In genomic region chr16:77137045-77137444, GRCh38 we compare ENCODE assay signal across 27 cellular contexts.
"Had no signal": no experiment of that assay in that cellular context is flagged by ENCODE, and none has a peak within 500 bp of the region (broad histone marks: within the 10 kb centered on the region; RNA-seq: fewer than 3 reads in every experiment).

No MANE protein-coding gene starts in this region.

- H3K27me3 ChIP-seq: adrenal gland, body of pancreas, esophagus muscularis mucosa, gastroesophageal sphincter, heart right ventricle had no signal

- H3K4me1 ChIP-seq: adrenal gland, body of pancreas, esophagus muscularis mucosa, gastroesophageal sphincter, heart right ventricle had no signal

- H3K4me3 ChIP-seq: adrenal gland, body of pancreas, esophagus muscularis mucosa, gastroesophageal sphincter, heart right ventricle had no signal

- H3K27ac ChIP-seq: adrenal gland, body of pancreas, esophagus muscularis mucosa, gastroesophageal sphincter, heart right ventricle had no signal

- DNase-seq: activated CD4-positive, alpha-beta T cell treated with anti-CD3 and anti-CD28 coated beads for 48 hours; activated CD4-positive, alpha-beta T cell treated with anti-CD3 and anti-CD28 coated beads, Interleukin-2, amount 50 U/mL, for 1 hour; activated CD4-positive, alpha-beta T cell treated with anti-CD3 and anti-CD28 coated beads, Interleukin-2, amount 50 U/mL, for 48 hours; activated CD8-positive, alpha-beta memory T cell treated with anti-CD3 and anti-CD28 coated beads for 24 hours; activated CD8-positive, alpha-beta T cell treated with anti-CD3 and anti-CD28 coated beads for 36 hours; activated effector memory CD4-positive, alpha-beta T cell treated with anti-CD3 and anti-CD28 coated beads, Interleukin-2, amount 50 U/mL, for 16 hours; activated naive CD4-positive, alpha-beta T cell treated with anti-CD3 and anti-CD28 coated beads for 36 hours; activated naive CD8-positive, alpha-beta T cell treated with anti-CD3 and anti-CD28 coated beads for 36 hours; activated naive CD8-positive, alpha-beta T cell treated with anti-CD3 and anti-CD28 coated beads, Interleukin-2, amount 50 U/mL, for 24 hours; activated T-cell treated with anti-CD3 and anti-CD28 coated beads, Interleukin-2, amount 50 U/mL, for 48 hours; adrenal gland; amygdala; aorta; body of pancreas; caudate nucleus; cortex of kidney; dermis blood vessel endothelial cell; effector CD4-positive, alpha-beta T cell; effector memory CD8-positive, alpha-beta T cell; erythroblast; foreskin melanocyte; heart right ventricle; T-helper 2 cell had no signal

- H3K36me3 ChIP-seq: adrenal gland, esophagus muscularis mucosa, gastroesophageal sphincter, heart right ventricle had no signal

- ATAC-seq: activated CD8-positive, alpha-beta T cell treated with anti-CD3 and anti-CD28 coated beads for 36 hours; activated naive CD8-positive, alpha-beta T cell treated with anti-CD3 and anti-CD28 coated beads, Interleukin-2, amount 50 U/mL, for 24 hours; body of pancreas; effector memory CD8-positive, alpha-beta T cell; gastroesophageal sphincter; heart right ventricle; WTC11 had no signal

- FAIRE-seq: colon had no signal

- H3K9me3 ChIP-seq: adrenal gland, body of pancreas, esophagus muscularis mucosa, gastroesophageal sphincter, heart right ventricle had no signal
